ENCODE assay signal across 1 cellular context in the genomic region with DNA sequence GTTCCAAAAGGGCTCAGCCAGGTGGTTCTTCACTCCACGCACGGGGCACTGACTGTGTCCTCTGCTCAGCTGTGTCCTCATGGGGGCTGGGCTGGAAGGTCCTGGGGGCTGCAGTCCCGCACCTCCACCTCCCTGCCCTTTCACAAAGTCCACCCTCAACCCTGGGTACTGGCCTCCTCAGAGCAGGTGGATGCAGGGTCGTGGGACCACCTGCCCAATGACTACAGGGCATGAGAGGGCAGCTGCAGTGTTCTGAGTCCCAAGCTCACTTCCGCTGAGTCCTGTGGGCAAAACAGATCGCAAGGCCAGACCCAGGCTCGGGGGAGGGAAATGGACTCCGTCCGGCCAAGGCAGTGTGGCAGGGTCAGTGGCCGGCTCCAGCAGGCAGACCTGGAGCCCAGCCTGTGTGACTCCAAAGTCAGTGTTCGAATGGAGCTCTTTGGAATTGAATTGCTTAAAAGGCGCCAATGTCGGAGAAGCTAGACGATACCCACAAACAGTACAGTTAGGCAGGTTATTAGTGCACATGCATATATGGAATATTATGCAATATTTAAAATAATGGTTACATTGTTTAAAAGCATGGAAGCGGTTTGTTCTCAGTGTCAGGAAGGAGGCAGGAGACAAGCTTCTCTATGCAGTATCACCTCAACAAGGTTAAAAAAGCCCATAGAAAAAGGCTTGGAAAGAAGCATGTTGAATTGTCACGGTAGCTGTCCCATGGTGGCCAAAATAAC.
A peak's percentile ranks its signal among the peaks of the same experiment; 100 is the strongest.
TF ChIP-seq lines count a peak whose summit lies in the region.

No MANE protein-coding gene starts in this region.

TF ChIP-seq in HepG2, 621 proteins besides CTCF, POLR2A, EP300 and RAD21 (continued from another document and continues in another):
- TF ChIP-seq, protein P1, sequence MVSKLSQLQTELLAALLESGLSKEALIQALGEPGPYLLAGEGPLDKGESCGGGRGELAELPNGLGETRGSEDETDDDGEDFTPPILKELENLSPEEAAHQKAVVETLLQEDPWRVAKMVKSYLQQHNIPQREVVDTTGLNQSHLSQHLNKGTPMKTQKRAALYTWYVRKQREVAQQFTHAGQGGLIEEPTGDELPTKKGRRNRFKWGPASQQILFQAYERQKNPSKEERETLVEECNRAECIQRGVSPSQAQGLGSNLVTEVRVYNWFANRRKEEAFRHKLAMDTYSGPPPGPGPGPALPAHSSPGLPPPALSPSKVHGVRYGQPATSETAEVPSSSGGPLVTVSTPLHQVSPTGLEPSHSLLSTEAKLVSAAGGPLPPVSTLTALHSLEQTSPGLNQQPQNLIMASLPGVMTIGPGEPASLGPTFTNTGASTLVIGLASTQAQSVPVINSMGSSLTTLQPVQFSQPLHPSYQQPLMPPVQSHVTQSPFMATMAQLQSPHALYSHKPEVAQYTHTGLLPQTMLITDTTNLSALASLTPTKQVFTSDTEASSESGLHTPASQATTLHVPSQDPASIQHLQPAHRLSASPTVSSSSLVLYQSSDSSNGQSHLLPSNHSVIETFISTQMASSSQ (IDR thresholded peaks at IDR 0.05; ENCODE audit: low read depth): no peak
- TF ChIP-seq, protein P1 (CRISPR knock-in tag; IDR thresholded peaks at IDR 0.05; ENCODE audit: borderline replicate concordance): no peak
- TF ChIP-seq, protein P2, sequence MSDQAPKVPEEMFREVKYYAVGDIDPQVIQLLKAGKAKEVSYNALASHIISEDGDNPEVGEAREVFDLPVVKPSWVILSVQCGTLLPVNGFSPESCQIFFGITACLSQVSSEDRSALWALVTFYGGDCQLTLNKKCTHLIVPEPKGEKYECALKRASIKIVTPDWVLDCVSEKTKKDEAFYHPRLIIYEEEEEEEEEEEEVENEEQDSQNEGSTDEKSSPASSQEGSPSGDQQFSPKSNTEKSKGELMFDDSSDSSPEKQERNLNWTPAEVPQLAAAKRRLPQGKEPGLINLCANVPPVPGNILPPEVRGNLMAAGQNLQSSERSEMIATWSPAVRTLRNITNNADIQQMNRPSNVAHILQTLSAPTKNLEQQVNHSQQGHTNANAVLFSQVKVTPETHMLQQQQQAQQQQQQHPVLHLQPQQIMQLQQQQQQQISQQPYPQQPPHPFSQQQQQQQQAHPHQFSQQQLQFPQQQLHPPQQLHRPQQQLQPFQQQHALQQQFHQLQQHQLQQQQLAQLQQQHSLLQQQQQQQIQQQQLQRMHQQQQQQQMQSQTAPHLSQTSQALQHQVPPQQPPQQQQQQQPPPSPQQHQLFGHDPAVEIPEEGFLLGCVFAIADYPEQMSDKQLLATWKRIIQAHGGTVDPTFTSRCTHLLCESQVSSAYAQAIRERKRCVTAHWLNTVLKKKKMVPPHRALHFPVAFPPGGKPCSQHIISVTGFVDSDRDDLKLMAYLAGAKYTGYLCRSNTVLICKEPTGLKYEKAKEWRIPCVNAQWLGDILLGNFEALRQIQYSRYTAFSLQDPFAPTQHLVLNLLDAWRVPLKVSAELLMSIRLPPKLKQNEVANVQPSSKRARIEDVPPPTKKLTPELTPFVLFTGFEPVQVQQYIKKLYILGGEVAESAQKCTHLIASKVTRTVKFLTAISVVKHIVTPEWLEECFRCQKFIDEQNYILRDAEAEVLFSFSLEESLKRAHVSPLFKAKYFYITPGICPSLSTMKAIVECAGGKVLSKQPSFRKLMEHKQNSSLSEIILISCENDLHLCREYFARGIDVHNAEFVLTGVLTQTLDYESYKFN (CRISPR knock-in tag; conservative IDR thresholded peaks at IDR 0.05): peak; percentile 70
- TF ChIP-seq LCORL (IDR thresholded peaks at IDR 0.05) (no peak), LCORL (CRISPR knock-in tag; IDR thresholded peaks at IDR 0.05) (peak; percentile 29; the same call in 1 of the 2 replicates), ZNF772 (CRISPR knock-in tag; IDR thresholded peaks at IDR 0.05) (peak; percentile 69; the same call in 1 of the 2 replicates), GLI4 (CRISPR knock-in tag; IDR thresholded peaks at IDR 0.05; ENCODE audit: borderline replicate concordance) (no peak), FOXA3 (CRISPR knock-in tag; IDR thresholded peaks at IDR 0.05) (no peak), RELA (CRISPR knock-in tag; IDR thresholded peaks at IDR 0.05) (no peak), FOSL2 (CRISPR knock-in tag; IDR thresholded peaks at IDR 0.05) (peak; percentile 42), U2AF2 (IDR thresholded peaks at IDR 0.05; ENCODE audit: low read depth, low read length) (no peak), ZC3H13 (CRISPR knock-in tag; IDR thresholded peaks at IDR 0.05) (peak; percentile 91; the same call in 1 of the 2 replicates), MBNL3 (CRISPR knock-in tag; conservative IDR thresholded peaks at IDR 0.05) (no peak), ZNF143 (CRISPR knock-in tag; IDR thresholded peaks at IDR 0.05) (no peak), TP53 (CRISPR knock-in tag; conservative IDR thresholded peaks at IDR 0.05) (no peak), RFXANK (CRISPR knock-in tag; IDR thresholded peaks at IDR 0.05) (no peak), NFE2 (CRISPR knock-in tag; IDR thresholded peaks at IDR 0.05) (no peak), ZNF768 (CRISPR knock-in tag; IDR thresholded peaks at IDR 0.05) (no peak), ZNF556 (CRISPR knock-in tag; IDR thresholded peaks at IDR 0.05; ENCODE audit: borderline replicate concordance) (no peak), NKX3-1 (CRISPR knock-in tag; IDR thresholded peaks at IDR 0.05) (no peak; the same call in 1 of the 2 replicates), SETDB1 (CRISPR knock-in tag; IDR thresholded peaks at IDR 0.05; ENCODE audit: borderline replicate concordance) (no peak), ZNF678 (CRISPR knock-in tag; IDR thresholded peaks at IDR 0.05) (no peak), GPN1 (CRISPR knock-in tag; IDR thresholded peaks at IDR 0.05; ENCODE audit: borderline replicate concordance) (no peak), ZNF605 (CRISPR knock-in tag; IDR thresholded peaks at IDR 0.05) (0 out of 2 replicates have a peak, but pooled peaks have one; percentile 18), ATF1 (CRISPR knock-in tag; IDR thresholded peaks at IDR 0.05) (peak; percentile 33; the same call in 1 of the 2 replicates), NCOA1 (CRISPR knock-in tag; IDR thresholded peaks at IDR 0.05) (no peak), ISL2 (CRISPR knock-in tag; IDR thresholded peaks at IDR 0.05) (peak; percentile 16; the same call in 1 of the 2 replicates), ONECUT2 (CRISPR knock-in tag; IDR thresholded peaks at IDR 0.05) (no peak), ZBTB7B (CRISPR knock-in tag; IDR thresholded peaks at IDR 0.05) (peak; percentile 92), MED13 (CRISPR knock-in tag; IDR thresholded peaks at IDR 0.05) (no peak), MTF1 (CRISPR knock-in tag; IDR thresholded peaks at IDR 0.05) (no peak), KMT2B (CRISPR knock-in tag; IDR thresholded peaks at IDR 0.05) (0 out of 2 replicates have a peak, but pooled peaks have one; percentile 31), AHR (CRISPR knock-in tag; IDR thresholded peaks at IDR 0.05) (0 out of 2 replicates have a peak, but pooled peaks have one; percentile 34), ZNF720 (CRISPR knock-in tag; IDR thresholded peaks at IDR 0.05) (no peak), CREB1 (IDR thresholded peaks at IDR 0.05) (no peak), CREB1 (CRISPR knock-in tag; IDR thresholded peaks at IDR 0.05) (no peak), MED8 (CRISPR knock-in tag; IDR thresholded peaks at IDR 0.05; ENCODE audit: insufficient replicate concordance) (no peak), ZEB1 (IDR thresholded peaks at IDR 0.05; ENCODE audit: insufficient replicate concordance, low read depth) (no peak), ZMYM3 (CRISPR knock-in tag; IDR thresholded peaks at IDR 0.05) (no peak), MAFK (conservative IDR thresholded peaks at IDR 0.05 in 1 of 2, IDR thresholded peaks at IDR 0.05 in 1 of 2; ENCODE audit: low read length in 2 of 2) (no peak), NPAS2 (CRISPR knock-in tag; IDR thresholded peaks at IDR 0.05; ENCODE audit: borderline replicate concordance) (no peak)
- TF ChIP-seq, protein P3, sequence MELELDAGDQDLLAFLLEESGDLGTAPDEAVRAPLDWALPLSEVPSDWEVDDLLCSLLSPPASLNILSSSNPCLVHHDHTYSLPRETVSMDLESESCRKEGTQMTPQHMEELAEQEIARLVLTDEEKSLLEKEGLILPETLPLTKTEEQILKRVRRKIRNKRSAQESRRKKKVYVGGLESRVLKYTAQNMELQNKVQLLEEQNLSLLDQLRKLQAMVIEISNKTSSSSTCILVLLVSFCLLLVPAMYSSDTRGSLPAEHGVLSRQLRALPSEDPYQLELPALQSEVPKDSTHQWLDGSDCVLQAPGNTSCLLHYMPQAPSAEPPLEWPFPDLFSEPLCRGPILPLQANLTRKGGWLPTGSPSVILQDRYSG (CRISPR knock-in tag; IDR thresholded peaks at IDR 0.05): no peak
- TF ChIP-seq, protein P4, sequence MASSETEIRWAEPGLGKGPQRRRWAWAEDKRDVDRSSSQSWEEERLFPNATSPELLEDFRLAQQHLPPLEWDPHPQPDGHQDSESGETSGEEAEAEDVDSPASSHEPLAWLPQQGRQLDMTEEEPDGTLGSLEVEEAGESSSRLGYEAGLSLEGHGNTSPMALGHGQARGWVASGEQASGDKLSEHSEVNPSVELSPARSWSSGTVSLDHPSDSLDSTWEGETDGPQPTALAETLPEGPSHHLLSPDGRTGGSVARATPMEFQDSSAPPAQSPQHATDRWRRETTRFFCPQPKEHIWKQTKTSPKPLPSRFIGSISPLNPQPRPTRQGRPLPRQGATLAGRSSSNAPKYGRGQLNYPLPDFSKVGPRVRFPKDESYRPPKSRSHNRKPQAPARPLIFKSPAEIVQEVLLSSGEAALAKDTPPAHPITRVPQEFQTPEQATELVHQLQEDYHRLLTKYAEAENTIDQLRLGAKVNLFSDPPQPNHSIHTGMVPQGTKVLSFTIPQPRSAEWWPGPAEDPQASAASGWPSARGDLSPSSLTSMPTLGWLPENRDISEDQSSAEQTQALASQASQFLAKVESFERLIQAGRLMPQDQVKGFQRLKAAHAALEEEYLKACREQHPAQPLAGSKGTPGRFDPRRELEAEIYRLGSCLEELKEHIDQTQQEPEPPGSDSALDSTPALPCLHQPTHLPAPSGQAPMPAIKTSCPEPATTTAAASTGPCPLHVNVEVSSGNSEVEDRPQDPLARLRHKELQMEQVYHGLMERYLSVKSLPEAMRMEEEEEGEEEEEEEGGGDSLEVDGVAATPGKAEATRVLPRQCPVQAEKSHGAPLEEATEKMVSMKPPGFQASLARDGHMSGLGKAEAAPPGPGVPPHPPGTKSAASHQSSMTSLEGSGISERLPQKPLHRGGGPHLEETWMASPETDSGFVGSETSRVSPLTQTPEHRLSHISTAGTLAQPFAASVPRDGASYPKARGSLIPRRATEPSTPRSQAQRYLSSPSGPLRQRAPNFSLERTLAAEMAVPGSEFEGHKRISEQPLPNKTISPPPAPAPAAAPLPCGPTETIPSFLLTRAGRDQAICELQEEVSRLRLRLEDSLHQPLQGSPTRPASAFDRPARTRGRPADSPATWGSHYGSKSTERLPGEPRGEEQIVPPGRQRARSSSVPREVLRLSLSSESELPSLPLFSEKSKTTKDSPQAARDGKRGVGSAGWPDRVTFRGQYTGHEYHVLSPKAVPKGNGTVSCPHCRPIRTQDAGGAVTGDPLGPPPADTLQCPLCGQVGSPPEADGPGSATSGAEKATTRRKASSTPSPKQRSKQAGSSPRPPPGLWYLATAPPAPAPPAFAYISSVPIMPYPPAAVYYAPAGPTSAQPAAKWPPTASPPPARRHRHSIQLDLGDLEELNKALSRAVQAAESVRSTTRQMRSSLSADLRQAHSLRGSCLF (CRISPR knock-in tag; IDR thresholded peaks at IDR 0.05; ENCODE audit: borderline replicate concordance): no peak
- TF ChIP-seq, protein P5, sequence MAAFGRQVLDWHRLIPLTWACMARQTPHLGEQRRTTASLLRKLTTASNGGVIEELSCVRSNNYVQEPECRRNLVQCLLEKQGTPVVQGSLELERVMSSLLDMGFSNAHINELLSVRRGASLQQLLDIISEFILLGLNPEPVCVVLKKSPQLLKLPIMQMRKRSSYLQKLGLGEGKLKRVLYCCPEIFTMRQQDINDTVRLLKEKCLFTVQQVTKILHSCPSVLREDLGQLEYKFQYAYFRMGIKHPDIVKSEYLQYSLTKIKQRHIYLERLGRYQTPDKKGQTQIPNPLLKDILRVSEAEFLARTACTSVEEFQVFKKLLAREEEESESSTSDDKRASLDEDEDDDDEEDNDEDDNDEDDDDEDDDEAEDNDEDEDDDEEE (CRISPR knock-in tag; IDR thresholded peaks at IDR 0.05): no peak
- TF ChIP-seq, protein P6, sequence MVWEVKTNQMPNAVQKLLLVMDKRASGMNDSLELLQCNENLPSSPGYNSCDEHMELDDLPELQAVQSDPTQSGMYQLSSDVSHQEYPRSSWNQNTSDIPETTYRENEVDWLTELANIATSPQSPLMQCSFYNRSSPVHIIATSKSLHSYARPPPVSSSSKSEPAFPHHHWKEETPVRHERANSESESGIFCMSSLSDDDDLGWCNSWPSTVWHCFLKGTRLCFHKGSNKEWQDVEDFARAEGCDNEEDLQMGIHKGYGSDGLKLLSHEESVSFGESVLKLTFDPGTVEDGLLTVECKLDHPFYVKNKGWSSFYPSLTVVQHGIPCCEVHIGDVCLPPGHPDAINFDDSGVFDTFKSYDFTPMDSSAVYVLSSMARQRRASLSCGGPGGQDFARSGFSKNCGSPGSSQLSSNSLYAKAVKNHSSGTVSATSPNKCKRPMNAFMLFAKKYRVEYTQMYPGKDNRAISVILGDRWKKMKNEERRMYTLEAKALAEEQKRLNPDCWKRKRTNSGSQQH (CRISPR knock-in tag; IDR thresholded peaks at IDR 0.05; ENCODE audit: low read depth): peak; percentile 75
- TF ChIP-seq, protein P7, sequence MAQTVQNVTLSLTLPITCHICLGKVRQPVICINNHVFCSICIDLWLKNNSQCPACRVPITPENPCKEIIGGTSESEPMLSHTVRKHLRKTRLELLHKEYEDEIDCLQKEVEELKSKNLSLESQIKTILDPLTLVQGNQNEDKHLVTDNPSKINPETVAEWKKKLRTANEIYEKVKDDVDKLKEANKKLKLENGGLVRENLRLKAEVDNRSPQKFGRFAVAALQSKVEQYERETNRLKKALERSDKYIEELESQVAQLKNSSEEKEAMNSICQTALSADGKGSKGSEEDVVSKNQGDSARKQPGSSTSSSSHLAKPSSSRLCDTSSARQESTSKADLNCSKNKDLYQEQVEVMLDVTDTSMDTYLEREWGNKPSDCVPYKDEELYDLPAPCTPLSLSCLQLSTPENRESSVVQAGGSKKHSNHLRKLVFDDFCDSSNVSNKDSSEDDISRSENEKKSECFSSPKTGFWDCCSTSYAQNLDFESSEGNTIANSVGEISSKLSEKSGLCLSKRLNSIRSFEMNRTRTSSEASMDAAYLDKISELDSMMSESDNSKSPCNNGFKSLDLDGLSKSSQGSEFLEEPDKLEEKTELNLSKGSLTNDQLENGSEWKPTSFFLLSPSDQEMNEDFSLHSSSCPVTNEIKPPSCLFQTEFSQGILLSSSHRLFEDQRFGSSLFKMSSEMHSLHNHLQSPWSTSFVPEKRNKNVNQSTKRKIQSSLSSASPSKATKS (CRISPR knock-in tag; IDR thresholded peaks at IDR 0.05): no peak
